ENCODE assay signal across 8 cellular contexts in the genomic region with DNA sequence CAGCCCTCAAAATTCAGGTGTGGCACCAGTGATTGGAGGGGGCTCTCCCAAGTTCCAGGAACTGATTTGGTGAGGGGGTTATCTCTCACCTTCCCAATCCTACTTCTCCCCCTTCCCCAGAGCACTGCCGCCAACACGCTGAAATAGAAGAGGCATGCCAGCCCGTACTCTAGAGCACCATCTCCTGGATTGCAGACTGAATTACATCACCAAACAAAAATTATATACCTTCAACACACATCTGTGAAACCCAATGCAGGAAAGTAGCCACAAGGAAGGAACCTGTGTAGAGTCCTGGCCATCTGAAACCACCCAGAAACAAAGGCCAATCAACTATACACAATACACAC.
DNase-seq lines count a peak whose midpoint lies in the region; ATAC-seq and TF ChIP-seq lines count a peak whose summit lies in the region.
"Not testable (repeated sequence)": the region's sequence is repeated elsewhere in the genome, so short reads cannot be mapped to it uniquely, and the experiment has no call there.

No MANE protein-coding gene starts in this region.

- TF ChIP-seq CTCF in RWPE1 (conservative IDR thresholded peaks at IDR 0.05; ENCODE audit: low read depth), result peak; percentile 45
- TF ChIP-seq CTCF in fibroblast of lung (conservative IDR thresholded peaks at IDR 0.05 in 1 of 2, IDR thresholded peaks at IDR 0.05 in 1 of 2; ENCODE audit: low read depth in 1 of 2, low read length in 2 of 2), result peak; percentile 24 to 50

- H3K27me3 ChIP-seq in fibroblast of lung (ENCODE audit: control insufficient read depth, insufficient read depth, low read length), result not testable (repeated sequence)

- not testable (repeated sequence) for H3K27ac ChIP-seq in RWPE1; fibroblast of lung (ENCODE audit: insufficient read depth, low read length)

- not testable (repeated sequence) for H3K9ac ChIP-seq in fibroblast of lung (ENCODE audit: insufficient read depth, low read length)

- POLR2A ChIA-PET in RWPE1 (lab: Yijun Ruan, JAX; ENCODE audit: low non-redundant PET), result not testable (repeated sequence)

- not testable (repeated sequence) for H3K36me3 ChIP-seq in fibroblast of lung (ENCODE audit: control insufficient read depth, insufficient read depth, low read length)

- H2AFZ ChIP-seq in fibroblast of lung (ENCODE audit: low read length), result not testable (repeated sequence)

- not testable (repeated sequence) for H3K4me3 ChIP-seq in fibroblast of lung (replicated peaks in 1 of 4; ENCODE audit: control extremely low read depth in 1 of 4, insufficient read depth in 1 of 4, low read depth in 3 of 4, low read length in 4 of 4)

- DNase-seq in COLO829 (ENCODE audit: low spot score) (peak; percentile 0), M059J (ENCODE audit: low read depth) (peak; percentile 45), fibroblast of lung (ENCODE audit: low read depth in 2 of 2) (peak in 1 of 2 donors; percentile 5), middle frontal gyrus (ENCODE audit: extremely low spot score, low spot score) (peak; percentile 3)
- not testable (repeated sequence) for DNase-seq in RWPE1 (ENCODE audit: low spot score)
- peak; percentile 71 for DNase-seq in activated effector memory CD4-positive, alpha-beta T cell treated with anti-CD3 and anti-CD28 coated beads, Interleukin-2, amount 50 U/mL, for 16 hours
- peak; percentile 3 to 14 for DNase-seq in stimulated activated CD8-positive, alpha-beta memory T cell treated with anti-CD3 and anti-CD28 coated beads, Interleukin-7, amount 100 ng/mL, for 1 hour (ENCODE audit: low read depth in 2 of 2)

- not testable (repeated sequence) for H3K79me2 ChIP-seq in fibroblast of lung (ENCODE audit: control insufficient read depth, insufficient read depth, low read length)

- H4K20me1 ChIP-seq in fibroblast of lung (ENCODE audit: control insufficient read depth, extremely low read depth, insufficient read depth, low read length), result not testable (repeated sequence)

- not testable (repeated sequence) for H3K4me2 ChIP-seq in fibroblast of lung (ENCODE audit: extremely low read depth, insufficient read depth, low read length)

- H3K4me1 ChIP-seq in fibroblast of lung (ENCODE audit: control insufficient read depth, extremely low read depth, insufficient read depth, low read length), result not testable (repeated sequence)

- not testable (repeated sequence) for H3K9me3 ChIP-seq in fibroblast of lung (ENCODE audit: control insufficient read depth, insufficient read depth, low read depth, low read length)

- CTCF ChIA-PET in RWPE1 (lab: Yijun Ruan, JAX), result not testable (repeated sequence)

- ATAC-seq in GM21737 (IDR thresholded peaks at IDR 0.05; ENCODE audit: unreplicated experiment), result peak; percentile 43
